13 cellular contexts compared by ENCODE assay signal in the genomic region with DNA sequence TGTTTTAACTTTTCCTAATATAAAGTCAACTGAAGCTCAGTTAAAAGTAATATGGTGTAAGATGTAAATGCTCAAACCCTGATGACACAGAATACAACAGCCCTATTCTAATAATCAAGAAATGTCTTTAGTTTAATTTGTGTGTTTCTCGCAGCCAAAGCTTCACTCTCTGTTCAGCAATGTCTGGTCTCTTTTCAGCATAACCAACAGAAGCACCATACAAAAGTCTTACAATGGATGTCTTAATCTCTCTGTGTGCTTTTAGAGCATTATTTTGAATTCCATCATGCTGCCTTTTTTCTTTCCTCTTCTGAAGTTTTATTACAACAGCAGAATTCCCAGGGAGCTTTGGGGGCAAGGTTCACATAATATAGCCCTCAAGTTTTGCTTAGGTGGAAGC.
DNase-seq lines count a peak whose midpoint lies in the region; ATAC-seq and TF ChIP-seq lines count a peak whose summit lies in the region.
"Had no signal": no experiment of that assay in that cellular context is flagged by ENCODE, and none has a peak within 500 bp of the region (broad histone marks: within the 10 kb centered on the region; RNA-seq: fewer than 3 reads in every experiment).

No MANE protein-coding gene starts in this region.

- H3K27ac Mint-ChIP-seq in endodermal cell = no peak overlapping the region
- no peak overlapping the region for H3K27ac Mint-ChIP-seq in activated T-cell treated with anti-CD3 and anti-CD28 coated beads, Interleukin-2, amount 50 U/mL, for 24 hours
- H3K27ac Mint-ChIP-seq: B cell; CD4-positive, alpha-beta memory T cell; H9 had no signal

- H3K4me1 Mint-ChIP-seq in endodermal cell = peaks cover 20% of the 10 kb centered on the region
- no peaks in the 10 kb centered on the region for H3K4me1 Mint-ChIP-seq in activated T-cell treated with anti-CD3 and anti-CD28 coated beads, Interleukin-2, amount 50 U/mL, for 24 hours (ENCODE audit: low read depth)
- H3K4me1 Mint-ChIP-seq: B cell; CD4-positive, alpha-beta memory T cell had no signal

- H3K9me3 ChIP-seq in endodermal cell (ENCODE audit: control insufficient read depth, low read length) (no peaks in the 10 kb centered on the region), neuron (ENCODE audit: low read length) (no peaks in the 10 kb centered on the region)

- ATAC-seq in sciatic nerve = no peak

- WGBS in endodermal cell (ENCODE audit: insufficient coverage in 1 of 2, insufficient read length in 1 of 2), 2 experiments = 92% methylated on average over 1 of the region's 1 CpG; no CpG with 5 or more reads in 1 of the 2 experiments

- H3K4me3 Mint-ChIP-seq in endodermal cell = no peak overlapping the region
- H3K4me3 Mint-ChIP-seq in activated T-cell treated with anti-CD3 and anti-CD28 coated beads, Interleukin-2, amount 50 U/mL, for 24 hours = no peak overlapping the region
- H3K4me3 Mint-ChIP-seq: B cell; CD4-positive, alpha-beta memory T cell; H9 had no signal

- H3K36me3 ChIP-seq in endodermal cell (ENCODE audit: control insufficient read depth, insufficient read depth, low read length) (no peaks in the 10 kb centered on the region), neuron (ENCODE audit: insufficient read depth, low read length) (no peaks in the 10 kb centered on the region)

- H3K9ac ChIP-seq in endodermal cell (ENCODE audit: extremely low read depth, low read length, poor library complexity, severe bottlenecking) = no peak overlapping the region

- H3K27me3 ChIP-seq in endodermal cell (ENCODE audit: control insufficient read depth, insufficient read depth, low read length, poor library complexity, severe bottlenecking) = no peaks in the 10 kb centered on the region
- no peaks in the 10 kb centered on the region for H3K27me3 ChIP-seq in neuron (ENCODE audit: insufficient read depth, low read length)

- no peaks in the 10 kb centered on the region for H3K27me3 Mint-ChIP-seq in endodermal cell (ENCODE audit: insufficient read depth)
- H3K27me3 Mint-ChIP-seq in activated T-cell treated with anti-CD3 and anti-CD28 coated beads, Interleukin-2, amount 50 U/mL, for 24 hours = no peaks in the 10 kb centered on the region
- H3K27me3 Mint-ChIP-seq: B cell; CD4-positive, alpha-beta memory T cell had no signal

- no peak for TF ChIP-seq CTCF in endodermal cell (conservative IDR thresholded peaks at IDR 0.05)

- H3K36me3 Mint-ChIP-seq in endodermal cell (ENCODE audit: low read depth) = no peaks in the 10 kb centered on the region
- no peaks in the 10 kb centered on the region for H3K36me3 Mint-ChIP-seq in activated T-cell treated with anti-CD3 and anti-CD28 coated beads, Interleukin-2, amount 50 U/mL, for 24 hours (ENCODE audit: low read depth)
- H3K36me3 Mint-ChIP-seq: CD4-positive, alpha-beta memory T cell had no signal

- H3K4me3 ChIP-seq in endodermal cell (ENCODE audit: low read length) = no peak overlapping the region
- peak overlapping the region; percentile 22 for H3K4me3 ChIP-seq in neuron (ENCODE audit: low read length)

- DNase-seq in endodermal cell = no peak
- no peak for DNase-seq in activated T-cell treated with anti-CD3 and anti-CD28 coated beads, Interleukin-2, amount 50 U/mL, for 24 hours
- no peak for DNase-seq in sciatic nerve (ENCODE audit: low spot score)
- DNase-seq in stimulated activated CD4-positive, alpha-beta T cell treated with anti-CD3 and anti-CD28 coated beads, Interleukin-15, amount 100 ng/mL, for 24 hours = no peak
- DNase-seq: ACHN; CD4-positive, alpha-beta memory T cell; DMS79; GOT3; H9 had no signal

- intact Hi-C loops in sciatic nerve (cut with DNase I) = no loop called here

- no peaks in the 10 kb centered on the region for H3K9me3 Mint-ChIP-seq in endodermal cell
- H3K9me3 Mint-ChIP-seq in activated T-cell treated with anti-CD3 and anti-CD28 coated beads, Interleukin-2, amount 50 U/mL, for 24 hours = no peaks in the 10 kb centered on the region
- H3K9me3 Mint-ChIP-seq: CD4-positive, alpha-beta memory T cell; H9 had no signal

- no peak overlapping the region for H2AFZ ChIP-seq in neuron (ENCODE audit: low read depth, low read length)

- peak overlapping the region; percentile 82 for H3K27ac ChIP-seq in angular gyrus (ENCODE audit: low read depth, low read length)
- H3K27ac ChIP-seq in endodermal cell (ENCODE audit: low read depth, low read length) = peak overlapping the region; percentile 88
- H3K27ac ChIP-seq in temporal lobe (ENCODE audit: low read depth, low read length) = peak overlapping the region; percentile 63

- H3K4me1 ChIP-seq in endodermal cell (ENCODE audit: control insufficient read depth, insufficient read depth, low read length) = no peaks in the 10 kb centered on the region
- H3K4me1 ChIP-seq in neuron (ENCODE audit: insufficient read depth, low read length) = peaks cover 87% of the 10 kb centered on the region
